ENCODE assay signal across 9 cellular contexts in the genomic region with DNA sequence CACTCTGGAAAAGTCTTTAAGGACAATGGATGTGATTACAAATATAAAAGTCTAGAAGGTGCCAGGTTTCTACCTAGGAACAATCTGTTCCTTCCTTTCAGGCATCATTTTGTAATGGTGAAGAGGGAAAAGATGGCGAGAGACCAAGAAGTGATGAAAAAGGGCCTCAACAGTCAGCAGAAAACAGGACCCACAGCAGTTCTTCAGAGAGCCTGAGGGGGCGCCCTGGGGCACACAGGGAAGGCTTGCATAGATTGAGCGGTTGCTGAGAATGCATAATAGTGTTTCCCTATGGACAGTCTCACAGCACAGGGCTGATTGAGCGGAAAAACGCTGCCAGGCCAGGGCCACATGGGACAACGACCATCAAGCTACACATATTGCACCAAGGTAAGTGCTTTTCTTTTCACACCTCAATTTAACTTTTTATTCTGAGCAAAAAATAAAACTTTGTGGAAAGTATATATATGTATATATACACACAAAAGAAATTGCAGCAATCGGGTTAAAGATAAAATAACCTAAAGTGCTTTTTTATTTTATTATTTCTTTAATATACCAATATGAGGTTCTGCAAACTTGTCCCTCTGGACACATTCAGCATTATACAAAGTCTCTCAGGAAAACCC. TPM values are rescaled to one million over a fixed set of nuclear protein-coding genes. Genes with fewer than 3 reads are reported as not detected.
A peak's percentile ranks its signal among the peaks of the same experiment; 100 is the strongest.
DNase-seq lines count a peak whose midpoint lies in the region; ATAC-seq and TF ChIP-seq lines count a peak whose summit lies in the region.
"Had no signal": no experiment of that assay in that cellular context is flagged by ENCODE, and none has a peak within 500 bp of the region (broad histone marks: within the 10 kb centered on the region; RNA-seq: fewer than 3 reads in every experiment).

No MANE protein-coding gene starts in this region.

- H3K4me1 ChIP-seq in left ventricle myocardium inferior: peaks cover 48% of the 10 kb centered on the region

- in situ Hi-C loops in GM13977 (cut with MboI; ENCODE audit: low pct_unique_long_range_greater_than_20kb, low sequenced_read_pairs, unreplicated experiment): no loop called here

- H3K27ac ChIP-seq in 22Rv1 (peak overlapping the region; percentile 96), left ventricle myocardium inferior (replicated peaks) (no peak overlapping the region)

- ATAC-seq in T-helper 17 cell (peak; percentile 59), omental fat pad (ENCODE audit: low FRiP score) (no peak)

- no peaks in the 10 kb centered on the region for H3K27me3 ChIP-seq in left ventricle myocardium inferior (ENCODE audit: low read depth)

- H3K4me3 Mint-ChIP-seq in T-helper 17 cell: no peak overlapping the region

- DNase-seq in GM13977 (ENCODE audit: low spot score) (peak; percentile 74), NCI-H187 treated with DMSO at 0.1 percent for 48 hours (lab: John Stamatoyannopoulos, UW) (peak; percentile 27), T-helper 17 cell (peak; percentile 48 to 50 (median 50)), amniotic epithelial cell (ENCODE audit: low read depth) (peak; percentile 77), left ventricle myocardium inferior (peak; percentile 48), skeletal muscle cell (ENCODE audit: low read depth) (peak; percentile 65), omental fat pad (ENCODE audit: low spot score) (no peak)

- no peaks in the 10 kb centered on the region for H3K27me3 Mint-ChIP-seq in T-helper 17 cell

- TF ChIP-seq CTCF in 22Rv1 (IDR thresholded peaks at IDR 0.05) (peak; percentile 95), GM13977 (IDR thresholded peaks at IDR 0.05; ENCODE audit: extremely low read depth, insufficient read depth, missing control alignments) (peak; percentile 89), left ventricle myocardium inferior (IDR thresholded peaks at IDR 0.05; ENCODE audit: borderline replicate concordance) (peak; percentile 83), omental fat pad (IDR thresholded peaks at IDR 0.05) (peak in 1 of 3 donors; percentile 22)

- H3K4me3 ChIP-seq in left ventricle myocardium inferior: no peak overlapping the region
- no peak overlapping the region for H3K4me3 ChIP-seq in skeletal muscle cell (ENCODE audit: low read depth, low read length)
- H3K4me3 ChIP-seq: skin epidermis had no signal

- H3K36me3 ChIP-seq in left ventricle myocardium inferior: peaks cover 25% of the 10 kb centered on the region

- peak overlapping the region; percentile 66 for H3K27ac Mint-ChIP-seq in T-helper 17 cell

- intact Hi-C loops in left ventricle myocardium inferior (cut with micrococcal nuclease): no loop called here

- no peaks in the 10 kb centered on the region for H3K9me3 ChIP-seq in T-helper 17 cell (ENCODE audit: control insufficient read depth, low read length, poor library complexity, severe bottlenecking)
- H3K9me3 ChIP-seq in left ventricle myocardium inferior (replicated peaks): no peaks in the 10 kb centered on the region

- peaks cover 32% of the 10 kb centered on the region for H3K4me1 Mint-ChIP-seq in T-helper 17 cell

- peaks cover 2% of the 10 kb centered on the region for H3K36me3 Mint-ChIP-seq in T-helper 17 cell (ENCODE audit: low read depth)

RNA-seq across cellular contexts. Expression of a gene that starts 3.1 kb away (rescaled TPM):
- total RNA-seq in T-helper 17 cell (10 to 100 TPM; 26.7 to 31.9 TPM), left ventricle myocardium inferior (5.7 TPM), omental fat pad (10 to 100 TPM; 14.7 to 28.6 (median 16.0) TPM)

RNA-seq across cellular contexts. Expression of a gene that starts 3.6 kb away (rescaled TPM):
- total RNA-seq in T-helper 17 cell (10 to 100 TPM; 13.0 to 13.2 TPM), left ventricle myocardium inferior (47.3 TPM), omental fat pad (10 to 100 TPM; 53.6 to 86.9 (median 71.2) TPM)

RNA-seq across cellular contexts. Expression of a gene that starts 17.5 kb away (rescaled TPM):
- total RNA-seq in T-helper 17 cell (under 1 TPM; 0.73 to 0.92 TPM), left ventricle myocardium inferior (1.9 TPM), omental fat pad (1 to 10 TPM in 2 of 4 donors, under 1 TPM in 2; 0.79 to 1.4 (median 1.1) TPM)

RNA-seq across cellular contexts. Expression of a gene that starts 46.2 kb away (rescaled TPM):
- total RNA-seq in T-helper 17 cell: under 1 TPM; 0.34 to 0.75 TPM
- total RNA-seq in left ventricle myocardium inferior: 0.14 TPM
- under 1 TPM in 1 of 4 donors, not detected in 3; 0.12 TPM for total RNA-seq in omental fat pad

RNA-seq across cellular contexts. Expression of a gene that starts 48.3 kb away (rescaled TPM):
- total RNA-seq in T-helper 17 cell: 10 to 100 TPM; 25.5 to 26.6 TPM
- total RNA-seq in left ventricle myocardium inferior: 11.3 TPM
- total RNA-seq in omental fat pad: 1 to 10 TPM; 6.0 to 9.0 (median 7.2) TPM
